Comparison of ENCODE assay signal across 8 cellular contexts in the genomic region with DNA sequence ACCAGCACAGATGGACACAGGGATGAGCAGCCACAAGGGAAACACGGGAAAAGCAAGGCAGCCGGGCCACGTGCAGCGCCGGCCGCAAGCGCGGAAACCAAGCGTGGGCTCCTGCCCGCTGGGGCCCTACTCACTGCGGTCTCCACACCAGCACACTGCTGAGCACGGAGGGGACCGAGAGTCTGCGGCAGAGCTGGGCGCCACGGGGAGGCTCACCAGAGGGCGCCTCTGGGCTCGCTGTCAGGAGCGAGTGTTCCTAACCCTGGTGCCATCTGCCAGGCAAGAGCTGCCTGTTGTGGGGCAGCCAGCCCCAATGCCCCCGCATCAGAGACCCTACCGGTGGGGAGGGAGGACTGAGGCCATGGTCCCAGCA. TPM values are rescaled to one million over a fixed set of nuclear protein-coding genes. Genes with fewer than 3 reads are reported as not detected.
DNase-seq lines count a peak whose midpoint lies in the region; ATAC-seq and TF ChIP-seq lines count a peak whose summit lies in the region.

No MANE protein-coding gene starts in this region.

- peak overlapping the region; percentile 39 for H3K9ac ChIP-seq in HUES6 (ENCODE audit: low read length)

- ATAC-seq in lower lobe of right lung = peak; percentile 62 to 67

- DNase-seq in cardiac muscle cell (ENCODE audit: low read depth in 1 of 2, low spot score in 1 of 2) = peak in 1 of 2 donors; percentile 55
- no peak for DNase-seq in cardiac septum (ENCODE audit: low spot score)
- peak; percentile 76 for DNase-seq in activated CD4-positive, CD25-positive, alpha-beta regulatory T cell treated with anti-CD3 and anti-CD28 coated beads, Interleukin-2, amount 50 U/mL, for 72 hours
- peak in 41 of 61 donors; percentile 6 to 64 (median 29) for DNase-seq in caudate nucleus (lab: John Stamatoyannopoulos, UW)
- peak; percentile 74 for DNase-seq in lower lobe of right lung
- DNase-seq in stimulated activated CD4-positive, alpha-beta T cell treated with anti-CD3 and anti-CD28 coated beads, TNF-alpha, amount 100 ng/mL, for 48 hours (ENCODE audit: low read depth in 3 of 3) = peak; percentile 62 to 72 (median 67)
- DNase-seq in HuH-7.5 (ENCODE audit: low spot score) = no peak

- H3K4me1 ChIP-seq in cardiac muscle cell (ENCODE audit: low read depth) (peaks cover 12% of the 10 kb centered on the region), HUES6 (ENCODE audit: control insufficient read depth, insufficient read depth, low read length) (peaks cover 34% of the 10 kb centered on the region), lower lobe of right lung (peaks cover 78% of the 10 kb centered on the region)

- TF ChIP-seq CTCF in cardiac muscle cell (IDR thresholded peaks at IDR 0.05; ENCODE audit: low read depth, low read length) = peak; percentile 29
- TF ChIP-seq CTCF in lower lobe of right lung (IDR thresholded peaks at IDR 0.05) = peak; percentile 60

- H3K4me3 ChIP-seq in cardiac muscle cell (no peak overlapping the region), HUES6 (ENCODE audit: low read depth, low read length) (no peak overlapping the region), lower lobe of right lung (peak overlapping the region; percentile 44)

- no peaks in the 10 kb centered on the region for H3K27me3 ChIP-seq in cardiac muscle cell
- H3K27me3 ChIP-seq in HUES6 (ENCODE audit: control insufficient read depth, insufficient read depth, low read length) = no peaks in the 10 kb centered on the region
- no peaks in the 10 kb centered on the region for H3K27me3 ChIP-seq in lower lobe of right lung (ENCODE audit: low read depth)

- H3K36me3 ChIP-seq in cardiac muscle cell = peaks cover 3% of the 10 kb centered on the region
- H3K36me3 ChIP-seq in HUES6 (ENCODE audit: control insufficient read depth, insufficient read depth, low read length) = peaks cover 15% of the 10 kb centered on the region
- H3K36me3 ChIP-seq in lower lobe of right lung = peaks cover 32% of the 10 kb centered on the region

- intact Hi-C loops in cardiac septum (cut with DNase I) = loop anchor here (5.0 kb wide), 1 partner anchor 32 kb away; a partner anchor contains a TSS
- intact Hi-C loops in lower lobe of right lung (cut with DNase I) = no loop called here

- no peaks in the 10 kb centered on the region for H3K9me3 ChIP-seq in cardiac muscle cell (ENCODE audit: low read depth)
- H3K9me3 ChIP-seq in HUES6 (ENCODE audit: control insufficient read depth, insufficient read depth, low read depth, low read length) = no peaks in the 10 kb centered on the region
- no peaks in the 10 kb centered on the region for H3K9me3 ChIP-seq in lower lobe of right lung

- H3K27ac ChIP-seq in cardiac muscle cell = no peak overlapping the region
- H3K27ac ChIP-seq in HUES6 (ENCODE audit: low read depth, low read length) = no peak overlapping the region; the same call in 1 of the 2 replicates
- no peak overlapping the region for H3K27ac ChIP-seq in caudate nucleus (ENCODE audit: low read depth, low read length)
- peak overlapping the region; percentile 85 for H3K27ac ChIP-seq in lower lobe of right lung

RNA-seq across cellular contexts. Expression of a gene that starts 26.5 kb away (rescaled TPM):
- total RNA-seq in cardiac muscle cell (14.4 and 19.8 TPM in 2 replicates), cardiac septum (14.9 TPM), lower lobe of right lung (41.2 TPM)
- polyA plus RNA-seq in cardiac muscle cell = 19.2 and 24.3 TPM in 2 replicates

RNA-seq across cellular contexts. Expression of a gene that starts 30.5 kb away (rescaled TPM):
- total RNA-seq in cardiac muscle cell (87.2 and 97.9 TPM in 2 replicates), cardiac septum (22.0 TPM), lower lobe of right lung (44.3 TPM)
- 92.6 and 92.8 TPM in 2 replicates for polyA plus RNA-seq in cardiac muscle cell

RNA-seq across cellular contexts. Expression of a gene that starts 31.2 kb away (rescaled TPM):
- 12.3 and 18.0 TPM in 2 replicates for total RNA-seq in cardiac muscle cell
- 18.7 and 20.3 TPM in 2 replicates for polyA plus RNA-seq in cardiac muscle cell
- total RNA-seq in cardiac septum = 0.83 TPM
- total RNA-seq in lower lobe of right lung = 11.8 TPM

RNA-seq across cellular contexts. Expression of a gene that starts 32.6 kb away (rescaled TPM):
- 15.3 and 20.0 TPM in 2 replicates for total RNA-seq in cardiac muscle cell
- polyA plus RNA-seq in cardiac muscle cell = 19.7 and 38.9 TPM in 2 replicates
- 5.1 TPM for total RNA-seq in cardiac septum
- total RNA-seq in lower lobe of right lung = 7.2 TPM

Comparison
In these comparisons a context has a peak if more than half of its experiments do, and no peak if none do; other contexts are left out.
1. DNase-seq: peak in activated CD4-positive, CD25-positive, alpha-beta regulatory T cell treated with anti-CD3 and anti-CD28 coated beads, Interleukin-2, amount 50 U/mL, for 72 hours (single experiment), caudate nucleus (41 of 61), lower lobe of right lung (single experiment) and stimulated activated CD4-positive, alpha-beta T cell treated with anti-CD3 and anti-CD28 coated beads, TNF-alpha, amount 100 ng/mL, for 48 hours (3 of 3); none in cardiac septum (single experiment) and HuH-7.5 (single experiment).